Comparison of ENCODE assay signal across 12 cellular contexts in the genomic region with DNA sequence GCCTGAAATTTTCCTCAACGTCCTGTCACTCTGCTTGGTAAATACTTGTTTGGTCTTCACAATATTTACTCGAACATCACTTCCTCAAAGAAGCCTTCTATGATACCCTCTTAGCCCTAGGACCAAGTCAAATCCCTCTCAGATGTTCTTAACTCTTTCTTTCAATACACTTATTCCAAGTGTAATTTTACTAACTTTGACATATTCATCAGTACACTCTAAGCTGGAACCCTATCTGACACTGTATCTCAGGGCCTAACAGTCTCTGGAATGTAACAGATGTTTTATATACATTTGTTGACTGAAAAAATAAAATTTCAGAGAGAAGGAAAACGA. TPM values are rescaled to one million over a fixed set of nuclear protein-coding genes. Genes with fewer than 3 reads are reported as not detected.
DNase-seq lines count a peak whose midpoint lies in the region; ATAC-seq and TF ChIP-seq lines count a peak whose summit lies in the region.
"Had no signal": no experiment of that assay in that cellular context is flagged by ENCODE, and none has a peak within 500 bp of the region (broad histone marks: within the 10 kb centered on the region; RNA-seq: fewer than 3 reads in every experiment).

No MANE protein-coding gene starts in this region.

- H3K27me3 ChIP-seq in OCI-LY1 (ENCODE audit: insufficient read depth, low read length) (no peaks in the 10 kb centered on the region), hepatocyte (no peaks in the 10 kb centered on the region), skeletal muscle tissue (ENCODE audit: control insufficient read depth in 3 of 3, insufficient read depth in 3 of 3, low read length in 3 of 3) (no peaks in the 10 kb centered on the region)

- H3K9me3 ChIP-seq in OCI-LY1 (ENCODE audit: low read length) (peaks cover 3% of the 10 kb centered on the region; the same call in 1 of the 2 replicates), hepatocyte (ENCODE audit: low read depth) (no peaks in the 10 kb centered on the region), skeletal muscle tissue (ENCODE audit: control insufficient read depth in 3 of 3, low read length in 3 of 3) (no peaks in the 10 kb centered on the region)

- no peak overlapping the region; the same call in 1 of the 2 replicates for H3K9ac ChIP-seq in OCI-LY1 (ENCODE audit: low read length)
- peak overlapping the region in 2 of 3 donors; percentile 66 for H3K9ac ChIP-seq in skeletal muscle tissue (ENCODE audit: low read depth in 1 of 3, low read length in 3 of 3)

- H3K4me2 ChIP-seq in OCI-LY1 (ENCODE audit: low read length) (peak overlapping the region; percentile 27; the same call in 1 of the 2 replicates), hepatocyte (no peak overlapping the region)

- peaks cover 25% of the 10 kb centered on the region for H3K4me1 ChIP-seq in OCI-LY1 (ENCODE audit: insufficient read depth, low read length, severe bottlenecking)
- peaks cover 46% of the 10 kb centered on the region for H3K4me1 ChIP-seq in hepatocyte (ENCODE audit: insufficient read depth)
- peaks cover 48 to 63% (median 50%) of the 10 kb centered on the region in 3 donors for H3K4me1 ChIP-seq in skeletal muscle tissue (ENCODE audit: control insufficient read depth in 3 of 3, insufficient read depth in 3 of 3, low read length in 3 of 3)

- no peaks in the 10 kb centered on the region for H3K79me2 ChIP-seq in OCI-LY1 (ENCODE audit: insufficient read depth, low read length)
- H3K79me2 ChIP-seq in hepatocyte, result peaks cover 81% of the 10 kb centered on the region

- peak; percentile 8 for ATAC-seq in GM18867 (IDR thresholded peaks at IDR 0.05; ENCODE audit: unreplicated experiment)
- ATAC-seq: PC-3 had no signal

- H2AFZ ChIP-seq in OCI-LY1 (ENCODE audit: low read length), result no peak overlapping the region
- H2AFZ ChIP-seq in hepatocyte, result no peak overlapping the region

- WGBS in hepatocyte (ENCODE audit: low lambda C conversion rate, missing lambda C conversion rate), result 36% methylated on average over 3 of the region's 3 CpGs

- H3K27ac ChIP-seq in OCI-LY1 (ENCODE audit: low read depth, low read length, poor library complexity, severe bottlenecking) (peak overlapping the region; percentile 76), hepatocyte (peak overlapping the region; percentile 77), skeletal muscle tissue (ENCODE audit: low read depth, low read length) (peak overlapping the region; percentile 92)
- H3K27ac ChIP-seq: HL-60 had no signal

- H4K20me1 ChIP-seq in OCI-LY1 (ENCODE audit: insufficient read depth, low read length), result no peaks in the 10 kb centered on the region
- H4K20me1 ChIP-seq in hepatocyte (ENCODE audit: insufficient read depth, poor library complexity, severe bottlenecking), result no peaks in the 10 kb centered on the region

- no peaks in the 10 kb centered on the region for H3K36me3 ChIP-seq in OCI-LY1 (ENCODE audit: insufficient read depth, low read length)
- H3K36me3 ChIP-seq in hepatocyte (replicated peaks; ENCODE audit: insufficient read depth, low read depth), result no peaks in the 10 kb centered on the region
- H3K36me3 ChIP-seq in skeletal muscle tissue (ENCODE audit: control insufficient read depth in 3 of 3, insufficient read depth in 3 of 3, low read length in 3 of 3), result no peaks in the 10 kb centered on the region

- DNase-seq in hepatocyte (ENCODE audit: low spot score), result no peak
- no peak for DNase-seq in HuH-7.5 (ENCODE audit: low spot score)
- DNase-seq in inferior parietal cortex (ENCODE audit: extremely low spot score), result no peak
- no peak for DNase-seq in amygdala (lab: John Stamatoyannopoulos, UW)
- no peak for DNase-seq in cerebellum (ENCODE audit: low spot score)
- DNase-seq: GOT3, NCI-H1930, PC-3 had no signal

- no peaks in the 10 kb centered on the region for H3K9me2 ChIP-seq in OCI-LY1 (ENCODE audit: low read depth, low read length)
- H3K9me2 ChIP-seq in hepatocyte (replicated peaks; ENCODE audit: insufficient read depth), result no peaks in the 10 kb centered on the region

- TF ChIP-seq CTCF in OCI-LY1 (IDR thresholded peaks at IDR 0.05; ENCODE audit: low read length) (no peak), hepatocyte (IDR thresholded peaks at IDR 0.05; ENCODE audit: poor library complexity) (no peak)

- H3K4me3 ChIP-seq in OCI-LY1 (ENCODE audit: low read depth, low read length, poor library complexity, severe bottlenecking) (no peak overlapping the region), hepatocyte (no peak overlapping the region), skeletal muscle tissue (ENCODE audit: low read length in 3 of 3) (peak overlapping the region in 1 of 3 donors; percentile 27)

- H3F3A ChIP-seq in OCI-LY1 (ENCODE audit: insufficient read depth, low read length), result no peaks in the 10 kb centered on the region

RNA-seq across cellular contexts. Expression of a gene that starts 19.6 kb away (rescaled TPM):
- total RNA-seq in hepatocyte (73.9 and 82.0 TPM in 2 replicates), skeletal muscle tissue (26.1 TPM), cerebellum (15.2 TPM)
- 176 and 197 TPM in 2 replicates for polyA plus RNA-seq in hepatocyte
